Comparison of ENCODE assay signal across 12 cellular contexts in genomic region chrX:12137982-12138365, GRCh38. TPM values are rescaled to one million over a fixed set of nuclear protein-coding genes. Genes with fewer than 3 reads are reported as not detected.
A peak's percentile ranks its signal among the peaks of the same experiment; 100 is the strongest.
DNase-seq lines count a peak whose midpoint lies in the region; ATAC-seq, FAIRE-seq and TF ChIP-seq lines count a peak whose summit lies in the region.
"Had no signal": no experiment of that assay in that cellular context is flagged by ENCODE, and none has a peak within 500 bp of the region (broad histone marks: within the 10 kb centered on the region; RNA-seq: fewer than 3 reads in every experiment).

No MANE protein-coding gene starts in this region.

- H3K4me1 ChIP-seq in esophagus muscularis mucosa: peaks cover 0 to 12% (median 7%) of the 10 kb centered on the region in 4 donors

- H3K36me3 ChIP-seq in esophagus muscularis mucosa: no peaks in the 10 kb centered on the region

- H3K27ac Mint-ChIP-seq in nephron: no peak overlapping the region
- no peak overlapping the region for H3K27ac Mint-ChIP-seq in CD4-positive, alpha-beta T cell

- CTCF ChIA-PET in CD4-positive, alpha-beta T cell (lab: Charles Lee): no interaction called here

- H3K9me3 Mint-ChIP-seq in nephron: no peaks in the 10 kb centered on the region
- no peaks in the 10 kb centered on the region for H3K9me3 Mint-ChIP-seq in CD4-positive, alpha-beta T cell

- intact Hi-C loops in esophagus muscularis mucosa (cut with DNase I) (no loop called here), posterior vena cava (cut with DNase I) (no loop called here)
- intact Hi-C loops in CD4-positive, alpha-beta T cell (cut with DNase I, micrococcal nuclease): no loop called here

- TF ChIP-seq POLR2A in esophagus muscularis mucosa (IDR thresholded peaks at IDR 0.05; ENCODE audit: low read depth): no peak

- no peak for FAIRE-seq in HTR-8/SVneo (lab: Jason Lieb, UNC)
- FAIRE-seq: small intestine had no signal

- H3K27me3 ChIP-seq in esophagus muscularis mucosa: peaks cover 0 to 8% (median 4%) of the 10 kb centered on the region in 4 donors
- peaks cover 11% of the 10 kb centered on the region for H3K27me3 ChIP-seq in CD4-positive, alpha-beta T cell (ENCODE audit: control insufficient read depth, insufficient read depth, low read length)

- POLR2A ChIA-PET in CD4-positive, alpha-beta T cell (lab: Charles Lee): no interaction called here

- peaks cover 67% of the 10 kb centered on the region for H3K27me3 Mint-ChIP-seq in nephron (ENCODE audit: low read depth)
- peaks cover 24% of the 10 kb centered on the region for H3K27me3 Mint-ChIP-seq in CD4-positive, alpha-beta T cell

- no peak for TF ChIP-seq CTCF in AG09309 (IDR thresholded peaks at IDR 0.05; ENCODE audit: control insufficient read depth, insufficient read depth, low read depth, low read length, missing control alignments)
- no peak for TF ChIP-seq CTCF in esophagus muscularis mucosa (IDR thresholded peaks at IDR 0.05)
- TF ChIP-seq CTCF in nephron (IDR thresholded peaks at IDR 0.05; ENCODE audit: unreplicated experiment in 3 of 3): no peak
- no peak for TF ChIP-seq CTCF in CD4-positive, alpha-beta T cell (IDR thresholded peaks at IDR 0.05)

- no peak overlapping the region for H3K27ac ChIP-seq in esophagus muscularis mucosa (replicated peaks in 1 of 4)
- no peak overlapping the region for H3K27ac ChIP-seq in CD4-positive, alpha-beta T cell (ENCODE audit: low read depth, low read length)

- no peaks in the 10 kb centered on the region for H3K4me1 Mint-ChIP-seq in nephron
- H3K4me1 Mint-ChIP-seq in CD4-positive, alpha-beta T cell (ENCODE audit: low read depth): no peaks in the 10 kb centered on the region

- no peak for ATAC-seq in CD4-positive, alpha-beta T cell (ENCODE audit: poor library complexity)
- no peak for ATAC-seq in GM21390 (IDR thresholded peaks at IDR 0.05; ENCODE audit: unreplicated experiment)

- DNase-seq in AG09309 (ENCODE audit: low read depth) (no peak), NCI-H146 treated with DMSO at 0.1 percent for 48 hours (lab: John Stamatoyannopoulos, UW; ENCODE audit: unreplicated experiment) (peak; percentile 64), esophagus muscularis mucosa (ENCODE audit: extremely low spot score) (no peak), posterior vena cava (ENCODE audit: low spot score) (no peak), HTR-8/SVneo (ENCODE audit: insufficient read length, low spot score) (no peak)
- no peak for DNase-seq in CD4-positive, alpha-beta T cell
- DNase-seq: activated effector memory CD4-positive, alpha-beta T cell treated with anti-CD3 and anti-CD28 coated beads, Interleukin-2, amount 50 U/mL, for 16 hours; foreskin melanocyte; small intestine had no signal

- no peaks in the 10 kb centered on the region for H3K9me3 ChIP-seq in esophagus muscularis mucosa
- no peaks in the 10 kb centered on the region for H3K9me3 ChIP-seq in CD4-positive, alpha-beta T cell (ENCODE audit: control insufficient read depth, low read length)

- H3K4me3 ChIP-seq in AG09309 (ENCODE audit: control insufficient read depth, low read depth, low read length) (peak overlapping the region; percentile 45), esophagus muscularis mucosa (peak overlapping the region; percentile 35 to 49 (median 38))

- peak overlapping the region; percentile 79 to 81 (median 79) for H3K4me3 Mint-ChIP-seq in nephron
- no peak overlapping the region for H3K4me3 Mint-ChIP-seq in CD4-positive, alpha-beta T cell

- 11% methylated on average over 17 of the region's 22 CpGs for WGBS in esophagus muscularis mucosa

- no peak for TF ChIP-seq EP300 in esophagus muscularis mucosa (IDR thresholded peaks at IDR 0.05)

- no peaks in the 10 kb centered on the region for H3K36me3 Mint-ChIP-seq in nephron (ENCODE audit: low read depth)
- no peaks in the 10 kb centered on the region for H3K36me3 Mint-ChIP-seq in CD4-positive, alpha-beta T cell (ENCODE audit: low read depth)

RNA-seq across cellular contexts. Expression of gene FRMPD4, which starts 0.3 kb away (rescaled TPM):
- under 1 TPM; 0.17 to 0.83 (median 0.46) TPM for total RNA-seq in esophagus muscularis mucosa
- total RNA-seq in CD4-positive, alpha-beta T cell: not detected
- total RNA-seq in posterior vena cava: under 1 TPM; 0.10 to 0.19 TPM
- total RNA-seq: T-helper 1 cell treated with Interleukin-12 subunit alpha and Interleukin-12 subunit beta and Interleukin-4 antibody, amounts not matched to agents 30 ng/mL and 1 ng/mL, for 36 hours had no signal
